8 cellular contexts compared by ENCODE assay signal in genomic region chr17:68019675-68020450, GRCh38. TPM values are rescaled to one million over a fixed set of nuclear protein-coding genes. Genes with fewer than 3 reads are reported as not detected.
DNase-seq lines count a peak whose midpoint lies in the region; ATAC-seq and TF ChIP-seq lines count a peak whose summit lies in the region.

No MANE protein-coding gene starts in this region.

- peaks cover 3% of the 10 kb centered on the region for H3K36me3 Mint-ChIP-seq in T-helper 17 cell (ENCODE audit: low read depth)

- peaks cover 8% of the 10 kb centered on the region for H3K4me1 Mint-ChIP-seq in T-helper 17 cell

- peak overlapping the region; percentile 92 for H3K27ac Mint-ChIP-seq in T-helper 17 cell

- H3K36me3 ChIP-seq in ascending aorta (no peaks in the 10 kb centered on the region), uterus (no peaks in the 10 kb centered on the region)

- peak; percentile 49 to 50 for TF ChIP-seq POLR2A in uterus (IDR thresholded peaks at IDR 0.05)

- TF ChIP-seq CTCF in ascending aorta (IDR thresholded peaks at IDR 0.05) (peak; percentile 20 to 62 (median 37)), uterus (IDR thresholded peaks at IDR 0.05) (peak in 3 of 4 experiments; percentile 43 to 80 (median 45))

- intact Hi-C loops in ascending aorta (cut with DNase I) = loop anchor here (1.0 to 10.0 kb wide), 4 partner anchors 15 to 1307 kb away; partner anchors contain the start of genes ABCA5 and KPNA2
- intact Hi-C loops in right cardiac atrium (cut with DNase I) = no loop called here
- intact Hi-C loops in uterus (cut with DNase I; ENCODE audit: low total_unique reads) = no loop called here

- H3K27me3 ChIP-seq in ascending aorta (no peaks in the 10 kb centered on the region), right cardiac atrium (ENCODE audit: control insufficient read depth, insufficient read depth) (no peaks in the 10 kb centered on the region), uterus (no peaks in the 10 kb centered on the region)

- peak overlapping the region; percentile 79 to 87 for H3K27ac ChIP-seq in ascending aorta
- peak overlapping the region; percentile 65 for H3K27ac ChIP-seq in right cardiac atrium (ENCODE audit: low read length)
- H3K27ac ChIP-seq in uterus = peak overlapping the region; percentile 93 to 94

- H3K9me3 ChIP-seq in T-helper 17 cell (ENCODE audit: control insufficient read depth, low read length, poor library complexity, severe bottlenecking) (no peaks in the 10 kb centered on the region), ascending aorta (no peaks in the 10 kb centered on the region), right cardiac atrium (ENCODE audit: control insufficient read depth, low read length) (no peaks in the 10 kb centered on the region), uterus (no peaks in the 10 kb centered on the region)

- H3K4me1 ChIP-seq in ascending aorta (peaks cover 0 to 3% of the 10 kb centered on the region in 2 donors), right cardiac atrium (ENCODE audit: control insufficient read depth, insufficient read depth, low read length) (no peaks in the 10 kb centered on the region), uterus (no peaks in the 10 kb centered on the region)

- no peaks in the 10 kb centered on the region for H3K27me3 Mint-ChIP-seq in T-helper 17 cell

- 1% methylated on average over 54 of the region's 54 CpGs for WGBS in right cardiac atrium

- H3K4me3 ChIP-seq in ascending aorta (peak overlapping the region; percentile 55 to 74), right cardiac atrium (ENCODE audit: low read length) (peak overlapping the region; percentile 57), uterus (peak overlapping the region; percentile 48 to 57)

- ATAC-seq in GM18502 (IDR thresholded peaks at IDR 0.05; ENCODE audit: poor library complexity, unreplicated experiment) (peak; percentile 94), HG02943 (IDR thresholded peaks at IDR 0.05; ENCODE audit: low read depth, unreplicated experiment) (peak; percentile 87), T-helper 17 cell (peak; percentile 92), right cardiac atrium (peak; percentile 97 to 98)

- peak; percentile 93 for DNase-seq in NCI-H1694 treated with DMSO at 0.1 percent for 48 hours (lab: John Stamatoyannopoulos, UW)
- DNase-seq in T-helper 17 cell = peak; percentile 82 to 98 (median 90)
- DNase-seq in ascending aorta (ENCODE audit: low spot score in 2 of 2) = peak; percentile 91 to 99
- peak; percentile 94 to 98 (median 98) for DNase-seq in right cardiac atrium
- peak; percentile 84 for DNase-seq in pulmonary artery endothelial cell (ENCODE audit: low read depth, low spot score)
- peak; percentile 96 to 98 for DNase-seq in uterus

- H3K4me3 Mint-ChIP-seq in T-helper 17 cell = peak overlapping the region; percentile 82

RNA-seq across cellular contexts. Expression of gene KPNA2, which starts 15.7 kb away (rescaled TPM):
- 10 to 100 TPM; 65.2 to 83.6 TPM for total RNA-seq in T-helper 17 cell
- total RNA-seq in ascending aorta = 11.6 TPM
- 10 to 100 TPM; 16.7 to 29.5 (median 22.6) TPM for total RNA-seq in right cardiac atrium
- 16.5 TPM for polyA plus RNA-seq in right cardiac atrium
- 130 and 244 TPM in 2 replicates for total RNA-seq in pulmonary artery endothelial cell
- 10 to 100 TPM in 3 of 4 donors, 1 to 10 TPM in 1; 7.1 to 68.9 (median 39.2) TPM for total RNA-seq in uterus

RNA-seq across cellular contexts. Expression of gene C17orf58, which starts 23.6 kb away (rescaled TPM):
- under 1 TPM; 0.37 to 0.55 TPM for total RNA-seq in T-helper 17 cell
- 3.2 TPM for total RNA-seq in ascending aorta
- total RNA-seq in right cardiac atrium = 1 to 10 TPM; 5.9 to 7.4 (median 6.9) TPM
- 12.0 TPM for polyA plus RNA-seq in right cardiac atrium
- total RNA-seq in pulmonary artery endothelial cell = 14.5 and 15.2 TPM in 2 replicates
- 10 to 100 TPM in 2 of 4 donors, 1 to 10 TPM in 2; 2.6 to 20.3 (median 7.6) TPM for total RNA-seq in uterus

Comparison
In these comparisons a context has a peak if more than half of its experiments do, and no peak if none do; other contexts are left out.
1. Peak in every context shown above with its lines: DNase-seq, ATAC-seq, H3K4me3 ChIP-seq and H3K27ac ChIP-seq.